Comparison of ENCODE assay signal across 29 cellular contexts in genomic region chr13:46936525-46936924, GRCh38. TPM values are rescaled to one million over a fixed set of nuclear protein-coding genes. Genes with fewer than 3 reads are reported as not detected.
"Had no signal": no experiment of that assay in that cellular context is flagged by ENCODE, and none has a peak within 500 bp of the region (broad histone marks: within the 10 kb centered on the region; RNA-seq: fewer than 3 reads in every experiment).

No MANE protein-coding gene starts in this region.

- H3K36me3 Mint-ChIP-seq: natural killer cell treated with Interleukin-12 subunit alpha and Interleukin-12 subunit beta and Interleukin-15 and Interleukin-18, amount 100 ng/mL, for 72 hours had no signal

- H3K4me3 ChIP-seq: lung, mucosa of descending colon, pancreas, prostate gland, skin epidermis, stomach, testis, thyroid gland, transverse colon, uterus had no signal

- H3K9me3 ChIP-seq: mucosa of descending colon, pancreas, prostate gland, testis, thyroid gland, transverse colon, uterus had no signal

- H3K4me3 Mint-ChIP-seq: memory B cell; naive thymus-derived CD4-positive, alpha-beta T cell; natural killer cell treated with Interleukin-12 subunit alpha and Interleukin-12 subunit beta and Interleukin-15 and Interleukin-18, amount 100 ng/mL, for 72 hours; stimulated activated naive B cell treated with anti-CD40 and anti-IgM and Interleukin-4, amounts not matched to agents 10 μg/mL and 1 μg/mL and 100 μg/mL, for 72 hours had no signal

- H3K4me1 Mint-ChIP-seq: memory B cell; stimulated activated naive B cell treated with anti-CD40 and anti-IgM and Interleukin-4, amounts not matched to agents 10 μg/mL and 1 μg/mL and 100 μg/mL, for 72 hours had no signal

- H3K27me3 ChIP-seq: pancreas, stomach, testis, thyroid gland, transverse colon, uterus had no signal

- ATAC-seq: left cardiac atrium; left lobe of liver; mucosa of descending colon; naive thymus-derived CD4-positive, alpha-beta T cell; natural killer cell treated with Interleukin-12 subunit alpha and Interleukin-12 subunit beta and Interleukin-15 and Interleukin-18, amount 100 ng/mL, for 72 hours; pancreas; right cardiac atrium; sciatic nerve; stimulated activated naive B cell treated with anti-CD40 and anti-IgM and Interleukin-4, amounts not matched to agents 10 μg/mL and 1 μg/mL and 100 μg/mL, for 72 hours; stimulated activated naive CD8-positive, alpha-beta T cell treated with anti-CD3 and anti-CD28 coated beads, Interleukin-15, Interleukin-2, amounts not matched to agents 100 U/mL and 50 U/mL, for 24 hours had no signal

- H3K36me3 ChIP-seq: pancreas, prostate gland, stomach, thyroid gland, transverse colon, uterus had no signal

- H3K27ac Mint-ChIP-seq: memory B cell; naive thymus-derived CD4-positive, alpha-beta T cell; natural killer cell treated with Interleukin-12 subunit alpha and Interleukin-12 subunit beta and Interleukin-15 and Interleukin-18, amount 100 ng/mL, for 72 hours; stimulated activated naive B cell treated with anti-CD40 and anti-IgM and Interleukin-4, amounts not matched to agents 10 μg/mL and 1 μg/mL and 100 μg/mL, for 72 hours had no signal

- H3K4me1 ChIP-seq: pancreas, prostate gland, stomach, testis, thyroid gland, transverse colon, uterus had no signal

- DNase-seq: hippocampal formation; kidney glomerular epithelial cell; left cardiac atrium; midbrain; mucosa of descending colon; naive thymus-derived CD4-positive, alpha-beta T cell; posterior cingulate gyrus; retina; stimulated activated CD4-positive, alpha-beta T cell treated with anti-CD3 and anti-CD28 coated beads, Interleukin-12 subunit alpha, Interleukin-12 subunit beta, amount 100 ng/mL, for 4 hours; stimulated activated CD4-positive, alpha-beta T cell treated with anti-CD3 and anti-CD28 coated beads, Interleukin-15, amount 100 ng/mL, for 24 hours; stimulated activated CD4-positive, alpha-beta T cell treated with anti-CD3 and anti-CD28 coated beads, Interleukin-2, amount 100 ng/mL, for 24 hours; stimulated activated CD4-positive, alpha-beta T cell treated with anti-CD3 and anti-CD28 coated beads, Interleukin-4, amount 100 ng/mL, for 1 hour; stimulated activated naive B cell treated with anti-CD40 and anti-IgM and Interleukin-4, amounts not matched to agents 10 μg/mL and 1 μg/mL and 100 μg/mL, for 72 hours; stimulated activated naive CD8-positive, alpha-beta T cell treated with anti-CD3 and anti-CD28 coated beads, Interleukin-15, Interleukin-2, amounts not matched to agents 100 U/mL and 50 U/mL, for 24 hours; stomach; testis; thyroid gland; transverse colon; uterus had no signal

- H3K27ac ChIP-seq: pancreas, prostate gland, skin epidermis, stomach, testis, thyroid gland, transverse colon, uterus had no signal

RNA-seq across cellular contexts. Expression of gene HTR2A, which starts 39.7 kb away (rescaled TPM):
- total RNA-seq: left lobe of liver; naive thymus-derived CD4-positive, alpha-beta T cell; natural killer cell treated with Interleukin-12 subunit alpha and Interleukin-12 subunit beta and Interleukin-15 and Interleukin-18, amount 100 ng/mL, for 72 hours had no signal
- polyA plus RNA-seq: keratinocyte; naive thymus-derived CD4-positive, alpha-beta T cell had no signal
